ENCODE assay signal across 24 cellular contexts in the genomic region with DNA sequence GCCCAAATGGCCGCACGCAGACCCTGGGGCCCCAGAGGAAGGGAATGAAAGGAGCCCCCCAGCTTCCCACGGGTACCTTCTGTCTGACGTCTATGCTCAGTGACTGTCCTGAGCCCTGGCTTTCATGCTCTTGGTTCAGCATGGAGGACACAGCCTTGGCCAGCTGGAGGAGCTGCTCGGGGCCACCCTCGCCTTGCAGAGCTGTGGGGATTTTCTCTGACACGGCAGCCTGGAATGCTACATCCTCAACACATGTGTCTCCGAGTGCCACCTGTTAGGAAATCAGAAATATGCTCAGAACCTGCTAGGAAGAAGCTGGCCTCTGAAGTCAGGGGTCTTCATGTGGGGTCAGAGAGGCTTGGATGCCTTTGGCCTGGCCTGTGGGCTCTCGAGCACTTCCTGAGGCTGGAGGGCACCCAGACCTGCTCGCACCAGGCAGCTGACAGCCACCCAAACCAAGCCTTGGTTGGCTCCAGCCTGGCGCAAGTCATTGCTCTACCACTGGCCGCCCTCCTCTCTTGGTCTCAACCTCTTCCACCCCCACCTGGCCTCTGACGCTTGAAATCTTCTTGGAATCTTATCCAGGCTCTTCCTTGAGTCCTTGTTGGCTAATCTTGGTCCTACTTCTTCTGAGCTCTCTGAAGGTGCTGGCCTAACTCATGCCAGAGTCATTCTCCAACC.
DNase-seq lines count a peak whose midpoint lies in the region; ATAC-seq and TF ChIP-seq lines count a peak whose summit lies in the region.
"Had no signal": no experiment of that assay in that cellular context is flagged by ENCODE, and none has a peak within 500 bp of the region (broad histone marks: within the 10 kb centered on the region; RNA-seq: fewer than 3 reads in every experiment).

No MANE protein-coding gene starts in this region.

- TF ChIP-seq CTCF in PC-3 (conservative IDR thresholded peaks at IDR 0.05; ENCODE audit: low read depth, low read length) (no peak), choroid plexus epithelial cell (conservative IDR thresholded peaks at IDR 0.05; ENCODE audit: low read depth, low read length) (peak; percentile 22), osteoblast (IDR thresholded peaks at IDR 0.05; ENCODE audit: extremely low read depth, low read depth, low read length) (no peak), CD14-positive monocyte (IDR thresholded peaks at IDR 0.05) (no peak), GM10266 (IDR thresholded peaks at IDR 0.05; ENCODE audit: control insufficient read depth, insufficient read depth, low read depth, missing control alignments) (no peak), transverse colon (IDR thresholded peaks at IDR 0.05) (no peak)

- peak; percentile 74 for DNase-seq in EL
- peak; percentile 42 for DNase-seq in PC-3
- peak; percentile 53 for DNase-seq in choroid plexus epithelial cell (ENCODE audit: low read depth)
- DNase-seq in osteoblast (ENCODE audit: insufficient read length, low spot score, missing footprints), result no peak
- no peak for DNase-seq in stimulated activated naive CD8-positive, alpha-beta T cell treated with anti-CD3 and anti-CD28 coated beads, Interleukin-15, amount 100 ng/mL, for 72 hours
- DNase-seq in CD14-positive monocyte (ENCODE audit: low spot score), result no peak
- no peak for DNase-seq in GM10266 (ENCODE audit: extremely low spot score)
- no peak for DNase-seq in transverse colon
- DNase-seq: activated CD4-positive, alpha-beta T cell treated with anti-CD3 and anti-CD28 coated beads, Interleukin-2, amount 50 U/mL, for 48 hours; activated T-cell treated with anti-CD3 and anti-CD28 coated beads for 4 hours; colonic mucosa; Kasumi-1; naive thymus-derived CD4-positive, alpha-beta T cell; NCI-H1105; NCI-H2081; NCI-H510A treated with DMSO at 0.1 percent for 48 hours; posterior cingulate gyrus; SHP77; stimulated activated CD4-positive, alpha-beta T cell treated with anti-CD3 and anti-CD28 coated beads, Interleukin-2, amount 100 ng/mL, for 48 hours; stomach; upper lobe of left lung; WERI-Rb-1 had no signal

- H3F3A ChIP-seq in PC-3 (ENCODE audit: low read length, unreplicated experiment), result no peaks in the 10 kb centered on the region

- H3K27ac ChIP-seq in PC-3 (ENCODE audit: low read length) (peak overlapping the region; percentile 30; the same call in 1 of the 2 replicates), osteoblast (ENCODE audit: low read depth, low read length) (no peak overlapping the region), transverse colon (no peak overlapping the region)
- H3K27ac ChIP-seq: BLaER1, colonic mucosa, stomach, upper lobe of left lung, WERI-Rb-1 had no signal

- TF ChIP-seq EP300 in transverse colon (IDR thresholded peaks at IDR 0.05; ENCODE audit: low read depth), result no peak

- H3K9me2 ChIP-seq in PC-3 (replicated peaks; ENCODE audit: low read length), result no peaks in the 10 kb centered on the region

- 82% methylated on average over 9 of the region's 13 CpGs; no CpG with 5 or more reads in 1 of the 2 donors for WGBS in transverse colon (ENCODE audit: low coverage in 1 of 2), 2 donors

- H3K9me3 Mint-ChIP-seq in stimulated activated naive CD8-positive, alpha-beta T cell treated with anti-CD3 and anti-CD28 coated beads, Interleukin-15, amount 100 ng/mL, for 72 hours, result no peaks in the 10 kb centered on the region
- H3K9me3 Mint-ChIP-seq in CD14-positive monocyte, result no peaks in the 10 kb centered on the region
- H3K9me3 Mint-ChIP-seq: memory B cell; naive thymus-derived CD4-positive, alpha-beta T cell had no signal

- POLR2A ChIA-PET in PC-3 (lab: Charles Lee; ENCODE audit: unreplicated experiment), result no interaction called here

- intact Hi-C loops in PC-3 (cut with micrococcal nuclease), result no loop called here
- intact Hi-C loops in CD14-positive monocyte (cut with micrococcal nuclease), result no loop called here
- intact Hi-C loops in transverse colon (cut with DNase I; ENCODE audit: low total_unique reads), result no loop called here

- H3K9me3 ChIP-seq in PC-3 (ENCODE audit: low read length), result no peaks in the 10 kb centered on the region
- H3K9me3 ChIP-seq in osteoblast (ENCODE audit: low read depth, low read length), result no peaks in the 10 kb centered on the region
- H3K9me3 ChIP-seq in transverse colon, result no peaks in the 10 kb centered on the region
- H3K9me3 ChIP-seq: BLaER1, colonic mucosa, stomach, upper lobe of left lung had no signal

- H2AFZ ChIP-seq in PC-3 (ENCODE audit: low read length), result no peak overlapping the region
- no peak overlapping the region for H2AFZ ChIP-seq in osteoblast (ENCODE audit: low read length)

- no TSS peak for BruUV-seq in PC-3 (replicated peaks; lab: Mats Ljungman, UMichigan)

- H3K79me2 ChIP-seq in PC-3 (ENCODE audit: low read length) (no peaks in the 10 kb centered on the region), osteoblast (ENCODE audit: insufficient read depth, low read length) (no peaks in the 10 kb centered on the region)

- no peaks in the 10 kb centered on the region for H3K36me3 ChIP-seq in PC-3 (ENCODE audit: low read depth, low read length)
- no peaks in the 10 kb centered on the region for H3K36me3 ChIP-seq in osteoblast (ENCODE audit: insufficient read depth, low read length)
- H3K36me3 ChIP-seq in transverse colon, result no peaks in the 10 kb centered on the region
- H3K36me3 ChIP-seq: BLaER1, colonic mucosa, stomach, upper lobe of left lung, WERI-Rb-1 had no signal

- peak; percentile 48 for ATAC-seq in PC-3
- no peak for ATAC-seq in stimulated activated naive CD8-positive, alpha-beta T cell treated with anti-CD3 and anti-CD28 coated beads, Interleukin-15, amount 100 ng/mL, for 72 hours
- ATAC-seq: naive thymus-derived CD4-positive, alpha-beta T cell had no signal

- in situ Hi-C loops in transverse colon (cut with MboI; ENCODE audit: low pct_ligation_motif_present in 1 of 4, low pct_unique_long_range_greater_than_20kb in 1 of 4, low sequenced_read_pairs in 3 of 4), result no loop called here

- H4K20me1 ChIP-seq in PC-3 (ENCODE audit: low read length) (no peaks in the 10 kb centered on the region), osteoblast (ENCODE audit: insufficient read depth, low read length) (no peaks in the 10 kb centered on the region)
- H4K20me1 ChIP-seq: BLaER1 had no signal

- H3K4me2 ChIP-seq in PC-3 (ENCODE audit: low read length), result peak overlapping the region; percentile 72
- H3K4me2 ChIP-seq in osteoblast (ENCODE audit: insufficient read depth, low read length), result peak overlapping the region; percentile 20
- H3K4me2 ChIP-seq: BLaER1 had no signal

- H3K27me3 ChIP-seq in PC-3 (ENCODE audit: low read length) (no peaks in the 10 kb centered on the region), osteoblast (ENCODE audit: insufficient read depth, low read length) (no peaks in the 10 kb centered on the region), transverse colon (no peaks in the 10 kb centered on the region)
- H3K27me3 ChIP-seq: BLaER1, colonic mucosa, stomach, upper lobe of left lung had no signal

- H3K27me3 Mint-ChIP-seq in stimulated activated naive CD8-positive, alpha-beta T cell treated with anti-CD3 and anti-CD28 coated beads, Interleukin-15, amount 100 ng/mL, for 72 hours, result no peaks in the 10 kb centered on the region
- peaks cover 4 to 8% (median 6%) of the 10 kb centered on the region in 3 donors for H3K27me3 Mint-ChIP-seq in CD14-positive monocyte (ENCODE audit: low read depth in 3 of 3)

- H3K4me3 Mint-ChIP-seq in stimulated activated naive CD8-positive, alpha-beta T cell treated with anti-CD3 and anti-CD28 coated beads, Interleukin-15, amount 100 ng/mL, for 72 hours, result no peak overlapping the region
- no peak overlapping the region for H3K4me3 Mint-ChIP-seq in CD14-positive monocyte
- H3K4me3 Mint-ChIP-seq: memory B cell; naive thymus-derived CD4-positive, alpha-beta T cell had no signal

- no peak overlapping the region for H3K9ac ChIP-seq in PC-3 (ENCODE audit: low read length)
- H3K9ac ChIP-seq: BLaER1 had no signal

- CTCF ChIA-PET in PC-3 (lab: Charles Lee), result no interaction called here

- H3K4me3 ChIP-seq in PC-3 (ENCODE audit: low read length) (no peak overlapping the region), choroid plexus epithelial cell (ENCODE audit: low read depth, low read length) (no peak overlapping the region), osteoblast (ENCODE audit: insufficient read depth, low read length) (no peak overlapping the region), transverse colon (no peak overlapping the region)
- H3K4me3 ChIP-seq: BLaER1, colonic mucosa, stomach, upper lobe of left lung had no signal

- no peaks in the 10 kb centered on the region for H3K36me3 Mint-ChIP-seq in CD14-positive monocyte
- H3K36me3 Mint-ChIP-seq: memory B cell; naive thymus-derived CD4-positive, alpha-beta T cell had no signal

- H3K4me1 ChIP-seq in PC-3 (ENCODE audit: insufficient read depth, low read length), result peaks cover 21% of the 10 kb centered on the region
- peaks cover 11% of the 10 kb centered on the region for H3K4me1 ChIP-seq in osteoblast (ENCODE audit: insufficient read depth, low read length)
- no peaks in the 10 kb centered on the region for H3K4me1 ChIP-seq in transverse colon
- H3K4me1 ChIP-seq: BLaER1, colonic mucosa, stomach, upper lobe of left lung had no signal

- no peak for TF ChIP-seq POLR2A in transverse colon (IDR thresholded peaks at IDR 0.05)

- no peak overlapping the region for H3K27ac Mint-ChIP-seq in stimulated activated naive CD8-positive, alpha-beta T cell treated with anti-CD3 and anti-CD28 coated beads, Interleukin-15, amount 100 ng/mL, for 72 hours
- H3K27ac Mint-ChIP-seq in CD14-positive monocyte, result no peak overlapping the region
- H3K27ac Mint-ChIP-seq: memory B cell; naive thymus-derived CD4-positive, alpha-beta T cell had no signal

- H3K4me1 Mint-ChIP-seq in stimulated activated naive CD8-positive, alpha-beta T cell treated with anti-CD3 and anti-CD28 coated beads, Interleukin-15, amount 100 ng/mL, for 72 hours, result no peaks in the 10 kb centered on the region
- H3K4me1 Mint-ChIP-seq in CD14-positive monocyte, result no peaks in the 10 kb centered on the region
- H3K4me1 Mint-ChIP-seq: memory B cell; naive thymus-derived CD4-positive, alpha-beta T cell had no signal

Comparison
In these comparisons a context has a peak if more than half of its experiments do, and no peak if none do; other contexts are left out.
1. DNase-seq: peak in EL (single experiment), PC-3 (single experiment) and choroid plexus epithelial cell (single experiment); none in osteoblast (single experiment), stimulated activated naive CD8-positive, alpha-beta T cell treated with anti-CD3 and anti-CD28 coated beads, Interleukin-15, amount 100 ng/mL, for 72 hours (0 of 2), CD14-positive monocyte (single experiment), GM10266 (single experiment) and transverse colon (single experiment).